ENCODE assay signal across 12 cellular contexts in the genomic region with DNA sequence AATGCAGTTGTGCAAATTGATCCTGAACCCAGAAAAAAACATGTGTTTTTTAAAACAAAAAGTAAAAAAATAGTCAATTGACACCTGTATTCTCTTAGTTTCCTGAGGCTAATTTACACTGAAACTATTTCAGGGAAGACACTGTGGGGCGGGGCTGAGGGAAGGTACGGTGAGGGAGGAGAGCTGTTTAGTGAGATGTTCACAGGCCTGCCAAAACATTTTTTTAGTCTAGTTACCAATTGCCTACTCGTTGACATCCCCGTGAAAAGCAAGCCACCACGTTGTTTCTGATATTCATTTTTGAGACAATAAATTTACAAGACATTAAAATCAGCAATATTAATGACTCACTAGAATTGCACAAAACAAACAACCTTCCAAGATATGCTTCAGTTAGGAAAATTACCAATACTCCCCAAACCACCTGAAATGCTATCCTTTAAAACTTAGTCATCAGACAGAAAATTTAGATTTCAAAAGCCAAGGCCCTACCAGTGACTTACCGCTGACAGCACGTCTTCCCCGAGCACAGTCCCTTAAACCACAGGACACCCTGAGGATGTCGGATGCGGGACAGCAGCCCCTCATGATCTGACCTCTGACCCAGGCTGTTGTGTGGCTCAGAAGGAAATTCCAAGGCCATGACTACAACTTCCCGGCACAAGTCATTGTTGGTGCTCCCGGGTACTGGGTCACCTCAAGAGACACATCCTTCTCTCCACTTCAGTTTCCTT.
DNase-seq lines count a peak whose midpoint lies in the region; ATAC-seq, FAIRE-seq and TF ChIP-seq lines count a peak whose summit lies in the region.
"Had no signal": no experiment of that assay in that cellular context is flagged by ENCODE, and none has a peak within 500 bp of the region (broad histone marks: within the 10 kb centered on the region; RNA-seq: fewer than 3 reads in every experiment).

No MANE protein-coding gene starts in this region.

- H3K4me1 Mint-ChIP-seq in chondrocyte (ENCODE audit: low read depth): peaks cover 39% of the 10 kb centered on the region

- peak overlapping the region; percentile 93 for H3K27ac Mint-ChIP-seq in chondrocyte (ENCODE audit: unreplicated experiment)
- H3K27ac Mint-ChIP-seq: activated T-helper 2 cell treated with anti-CD3 and anti-CD28 coated beads, Interferon-gamma antibody, Interleukin-2, Interleukin-4, amounts not matched to agents 10 μg/mL and 5 μg/mL and 100 μg/mL, durations not matched to agents 14 hours and 24 hours and 36 hours had no signal

- peaks cover 11% of the 10 kb centered on the region for H3K36me3 Mint-ChIP-seq in chondrocyte (ENCODE audit: low read depth)

- no peaks in the 10 kb centered on the region for H3K27me3 ChIP-seq in HUES48 (ENCODE audit: control insufficient read depth, insufficient read depth, low read length)
- H3K27me3 ChIP-seq: uterus had no signal

- H3K36me3 ChIP-seq in HUES48 (ENCODE audit: control insufficient read depth, insufficient read depth, low read length) (no peaks in the 10 kb centered on the region), OCI-LY7 (ENCODE audit: insufficient read depth, low read length) (no peaks in the 10 kb centered on the region)
- H3K36me3 ChIP-seq: uterus had no signal

- no peak for TF ChIP-seq POLR2A in A549 (IDR thresholded peaks at IDR 0.05; ENCODE audit: low read length)

- peak overlapping the region; percentile 48 to 77 for H3K27ac ChIP-seq in A549
- H3K27ac ChIP-seq in HUES48 (ENCODE audit: low read depth, low read length): peak overlapping the region; percentile 75
- no peak overlapping the region for H3K27ac ChIP-seq in OCI-LY7 (ENCODE audit: low read depth, low read length, poor library complexity, severe bottlenecking)
- H3K27ac ChIP-seq: uterus had no signal

- intact Hi-C loops in OCI-LY7 (cut with micrococcal nuclease; ENCODE audit: unreplicated experiment): no loop called here

- ATAC-seq in A549: peak; percentile 83 to 87
- ATAC-seq in HG03095 (IDR thresholded peaks at IDR 0.05; ENCODE audit: unreplicated experiment): no peak
- ATAC-seq in GM19023 (IDR thresholded peaks at IDR 0.05; ENCODE audit: unreplicated experiment): no peak

- peak overlapping the region; percentile 11 for H3K4me3 Mint-ChIP-seq in chondrocyte (ENCODE audit: unreplicated experiment)

- DNase-seq in A549 (ENCODE audit: low read depth in 1 of 2, low spot score in 1 of 2) (peak; percentile 69 to 76), chondrocyte (ENCODE audit: low spot score) (no peak), islet precursor cell (peak; percentile 97), OCI-LY7 (ENCODE audit: low spot score) (no peak), NCI-H526 (lab: John Stamatoyannopoulos, UW) (no peak)
- DNase-seq: AML-193; effector CD4-positive, alpha-beta T cell; uterus had no signal

- H3K9ac ChIP-seq in HUES48 (ENCODE audit: low read depth, low read length): no peak overlapping the region

- no peaks in the 10 kb centered on the region for H4K20me1 ChIP-seq in OCI-LY7 (ENCODE audit: insufficient read depth, low read length)

- 8% methylated on average over 12 of the region's 12 CpGs for WGBS in A549 (ENCODE audit: missing lambda C conversion rate)

- BruUV-seq in OCI-LY7 (replicated peaks; lab: Mats Ljungman, UMichigan): no TSS peak

- POLR2A ChIA-PET in A549 (lab: Yijun Ruan, JAX): no interaction called here
- POLR2A ChIA-PET in OCI-LY7 (lab: Charles Lee): no interaction called here

- no peak for TF ChIP-seq EP300 in A549 (IDR thresholded peaks at IDR 0.05)

- no peaks in the 10 kb centered on the region for H3K9me3 Mint-ChIP-seq in chondrocyte (ENCODE audit: low read depth)
- H3K9me3 Mint-ChIP-seq: activated T-helper 2 cell treated with anti-CD3 and anti-CD28 coated beads, Interferon-gamma antibody, Interleukin-2, Interleukin-4, amounts not matched to agents 10 μg/mL and 5 μg/mL and 100 μg/mL, durations not matched to agents 14 hours and 24 hours and 36 hours had no signal

- no peak for TF ChIP-seq RAD21 in A549 (conservative IDR thresholded peaks at IDR 0.05 in 1 of 2, IDR thresholded peaks at IDR 0.05 in 1 of 2)

- H2AFZ ChIP-seq in OCI-LY7 (ENCODE audit: low read length): no peak overlapping the region

- no peak for TF ChIP-seq CTCF in A549 (IDR thresholded peaks at IDR 0.05)
- TF ChIP-seq CTCF in chondrocyte (IDR thresholded peaks at IDR 0.05): no peak
- TF ChIP-seq CTCF in OCI-LY7 (conservative IDR thresholded peaks at IDR 0.05; ENCODE audit: low read length): no peak

- CTCF ChIA-PET in A549 (lab: Yijun Ruan, JAX): no interaction called here
- CTCF ChIA-PET in OCI-LY7 (lab: Charles Lee; ENCODE audit: unreplicated experiment): no interaction called here

- no peak overlapping the region; the same call in 2 of the 3 replicates for H3K4me3 ChIP-seq in A549
- H3K4me3 ChIP-seq in HUES48 (ENCODE audit: low read depth, low read length): no peak overlapping the region
- H3K4me3 ChIP-seq in OCI-LY7 (ENCODE audit: low read depth, low read length, poor library complexity, severe bottlenecking): no peak overlapping the region
- H3K4me3 ChIP-seq: uterus had no signal

- H3K79me2 ChIP-seq in OCI-LY7 (ENCODE audit: insufficient read depth, low read depth, low read length): no peaks in the 10 kb centered on the region

- H3K9me3 ChIP-seq in A549: no peaks in the 10 kb centered on the region
- H3K9me3 ChIP-seq in HUES48 (ENCODE audit: control insufficient read depth, insufficient read depth, low read length): no peaks in the 10 kb centered on the region
- no peaks in the 10 kb centered on the region for H3K9me3 ChIP-seq in OCI-LY7 (ENCODE audit: low read length)
- H3K9me3 ChIP-seq: uterus had no signal

- H3K9me2 ChIP-seq in OCI-LY7 (ENCODE audit: insufficient read depth, low read length): no peaks in the 10 kb centered on the region

- peaks cover 20% of the 10 kb centered on the region for H3K4me1 ChIP-seq in A549
- H3K4me1 ChIP-seq in HUES48 (ENCODE audit: control insufficient read depth, insufficient read depth, low read length): peaks cover 14% of the 10 kb centered on the region; the same call in 1 of the 2 replicates
- H3K4me1 ChIP-seq in OCI-LY7 (ENCODE audit: insufficient read depth, low read length, poor library complexity, severe bottlenecking): no peaks in the 10 kb centered on the region
- H3K4me1 ChIP-seq: uterus had no signal

- FAIRE-seq in A549 (lab: Jason Lieb, UNC): peak; percentile 39

- H3K4me2 ChIP-seq in A549 (peak overlapping the region; percentile 62), OCI-LY7 (ENCODE audit: low read length) (no peak overlapping the region)

- H3K27me3 Mint-ChIP-seq in chondrocyte (ENCODE audit: low read depth): no peaks in the 10 kb centered on the region

TF ChIP-seq in A549, 52 proteins besides CTCF, POLR2A, EP300 and RAD21:
- TF ChIP-seq GATA3 (IDR thresholded peaks at IDR 0.05; ENCODE audit: borderline replicate concordance) (peak; percentile 35; the same call in 1 of the 2 replicates), FOSL2 (IDR thresholded peaks at IDR 0.05) (0 out of 2 replicates have a peak, but pooled peaks have one; percentile 45), FOSL2 (CRISPR knock-in tag; IDR thresholded peaks at IDR 0.05) (peak; percentile 60), ZSCAN20 (CRISPR knock-in tag; IDR thresholded peaks at IDR 0.05) (no peak), JUN (IDR thresholded peaks at IDR 0.05) (peak; percentile 30 to 36; a peak in 1 of 5 replicates), JUNB (IDR thresholded peaks at IDR 0.05) (peak; percentile 63), CEBPB (IDR thresholded peaks at IDR 0.05) (peak in 1 of 2 experiments; percentile 86; a peak in 2 of 4 replicates)
- TF ChIP-seq, protein P1, sequence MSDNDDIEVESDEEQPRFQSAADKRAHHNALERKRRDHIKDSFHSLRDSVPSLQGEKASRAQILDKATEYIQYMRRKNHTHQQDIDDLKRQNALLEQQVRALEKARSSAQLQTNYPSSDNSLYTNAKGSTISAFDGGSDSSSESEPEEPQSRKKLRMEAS (IDR thresholded peaks at IDR 0.05): peak; percentile 35; the same call in 1 of the 2 replicates
- TF ChIP-seq, protein P2, sequence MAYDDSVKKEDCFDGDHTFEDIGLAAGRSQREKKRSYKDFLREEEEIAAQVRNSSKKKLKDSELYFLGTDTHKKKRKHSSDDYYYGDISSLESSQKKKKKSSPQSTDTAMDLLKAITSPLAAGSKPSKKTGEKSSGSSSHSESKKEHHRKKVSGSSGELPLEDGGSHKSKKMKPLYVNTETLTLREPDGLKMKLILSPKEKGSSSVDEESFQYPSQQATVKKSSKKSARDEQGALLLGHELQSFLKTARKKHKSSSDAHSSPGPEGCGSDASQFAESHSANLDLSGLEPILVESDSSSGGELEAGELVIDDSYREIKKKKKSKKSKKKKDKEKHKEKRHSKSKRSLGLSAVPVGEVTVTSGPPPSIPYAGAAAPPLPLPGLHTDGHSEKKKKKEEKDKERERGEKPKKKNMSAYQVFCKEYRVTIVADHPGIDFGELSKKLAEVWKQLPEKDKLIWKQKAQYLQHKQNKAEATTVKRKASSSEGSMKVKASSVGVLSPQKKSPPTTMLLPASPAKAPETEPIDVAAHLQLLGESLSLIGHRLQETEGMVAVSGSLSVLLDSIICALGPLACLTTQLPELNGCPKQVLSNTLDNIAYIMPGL (CRISPR knock-in tag; IDR thresholded peaks at IDR 0.05; ENCODE audit: borderline replicate concordance): no peak

Comparison
In these comparisons a context has a peak if more than half of its experiments do, and no peak if none do; other contexts are left out.
1. ATAC-seq: peak in A549 (2 of 2); none in HG03095 (single experiment) and GM19023 (single experiment).
2. DNase-seq: peak in A549 (2 of 2) and islet precursor cell (single experiment); none in chondrocyte (single experiment), OCI-LY7 (single experiment) and NCI-H526 (0 of 2).